1 cellular context compared by ENCODE assay signal in the genomic region with DNA sequence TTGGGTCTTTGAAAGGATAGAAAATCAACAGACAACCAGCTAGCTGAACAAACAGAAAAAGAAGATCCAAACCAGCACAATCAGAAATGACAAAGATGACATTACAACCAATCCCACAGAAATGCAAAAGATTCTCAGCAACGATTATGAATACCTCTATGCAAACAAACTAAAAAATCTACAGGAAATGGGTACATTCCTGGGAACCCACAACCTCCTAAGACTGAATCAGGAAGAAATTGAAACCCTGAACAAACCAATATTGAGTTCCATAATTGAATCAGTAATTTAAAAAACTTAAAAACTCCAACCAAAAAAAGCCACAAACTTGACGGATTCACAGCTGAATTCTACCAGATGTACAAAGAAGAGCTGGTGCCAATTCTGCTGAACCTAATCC.
TF ChIP-seq lines count a peak whose summit lies in the region.

No MANE protein-coding gene starts in this region.

TF ChIP-seq in IMR-90, 13 proteins besides CTCF, POLR2A, EP300 and RAD21 (continued from another document):
- TF ChIP-seq RCOR1 (IDR thresholded peaks at IDR 0.05; ENCODE audit: insufficient replicate concordance, low read length), result no peak
- TF ChIP-seq MXI1 (IDR thresholded peaks at IDR 0.05; ENCODE audit: borderline replicate concordance, low read depth, low read length), result no peak
TF ChIP-seq in IMR-90: peak in this region for 0.
